Comparison of ENCODE assay signal across 25 cellular contexts in the genomic region with DNA sequence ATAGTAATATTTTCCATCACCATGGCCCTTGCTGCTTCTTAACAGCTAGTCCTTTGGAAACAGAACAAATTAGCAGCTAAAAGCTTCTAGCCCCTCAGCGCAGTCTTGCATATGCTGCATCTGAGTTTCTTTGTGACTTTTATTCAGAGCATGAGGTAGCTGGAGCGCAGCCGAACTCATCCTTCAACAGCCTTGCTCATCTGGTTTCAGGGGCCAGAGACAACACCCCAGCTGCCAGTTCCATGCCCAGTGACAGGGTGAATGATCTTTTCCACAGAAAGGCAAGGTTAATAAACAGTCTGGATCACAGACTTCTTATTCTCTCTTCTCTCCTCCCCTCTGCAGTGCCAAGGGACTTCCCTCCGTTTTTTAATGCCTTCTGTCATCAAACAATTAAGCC.
"Had no signal": no experiment of that assay in that cellular context is flagged by ENCODE, and none has a peak within 500 bp of the region (broad histone marks: within the 10 kb centered on the region; RNA-seq: fewer than 3 reads in every experiment).

No MANE protein-coding gene starts in this region.

- H3K27me3 Mint-ChIP-seq: naive B cell; stimulated activated naive B cell treated with anti-CD40 and anti-IgM and Interleukin-4, amounts not matched to agents 10 μg/mL and 1 μg/mL and 100 μg/mL, for 72 hours had no signal

- H3K9me3 Mint-ChIP-seq: stimulated activated naive B cell treated with anti-CD40 and anti-IgM and Interleukin-4, amounts not matched to agents 10 μg/mL and 1 μg/mL and 100 μg/mL, for 72 hours had no signal

- ATAC-seq: natural killer cell; right cardiac atrium; sciatic nerve; stimulated activated naive B cell treated with anti-CD40 and anti-IgM and Interleukin-4, amounts not matched to agents 10 μg/mL and 1 μg/mL and 100 μg/mL, for 72 hours; stimulated activated naive CD8-positive, alpha-beta T cell treated with anti-CD3 and anti-CD28 coated beads, Interleukin-15, Interleukin-2, amounts not matched to agents 100 U/mL and 50 U/mL, for 24 hours had no signal

- H3K36me3 Mint-ChIP-seq: mesothelial cell of epicardium; naive B cell; natural killer cell; stimulated activated naive B cell treated with anti-CD40 and anti-IgM and Interleukin-4, amounts not matched to agents 10 μg/mL and 1 μg/mL and 100 μg/mL, for 72 hours had no signal

- H3K4me1 ChIP-seq: left ventricle myocardium inferior, prostate gland, testis, thyroid gland, upper lobe of left lung, vagina had no signal

- H3K4me3 ChIP-seq: left ventricle myocardium inferior, lung, ovary, prostate gland, skin epidermis, stomach, testis, thyroid gland, transverse colon, upper lobe of left lung, vagina had no signal

- H3K36me3 ChIP-seq: left ventricle myocardium inferior, ovary, prostate gland, stomach, thyroid gland, transverse colon, upper lobe of left lung, vagina had no signal

- DNase-seq: islet precursor cell; left ventricle myocardium inferior; mesendoderm; naive B cell; natural killer cell; ovary; retina; right cardiac atrium; stimulated activated CD4-positive, alpha-beta T cell treated with anti-CD3 and anti-CD28 coated beads, Interleukin-12 subunit alpha, Interleukin-12 subunit beta, amount 100 ng/mL, for 4 hours; stimulated activated CD4-positive, alpha-beta T cell treated with anti-CD3 and anti-CD28 coated beads, Interleukin-15, amount 100 ng/mL, for 24 hours; stimulated activated CD4-positive, alpha-beta T cell treated with anti-CD3 and anti-CD28 coated beads, Interleukin-2, amount 100 ng/mL, for 24 hours; stimulated activated CD4-positive, alpha-beta T cell treated with anti-CD3 and anti-CD28 coated beads, Interleukin-4, amount 100 ng/mL, for 1 hour; stimulated activated naive B cell treated with anti-CD40 and anti-IgM and Interleukin-4, amounts not matched to agents 10 μg/mL and 1 μg/mL and 100 μg/mL, for 72 hours; stimulated activated naive CD8-positive, alpha-beta T cell treated with anti-CD3 and anti-CD28 coated beads, Interleukin-15, Interleukin-2, amounts not matched to agents 100 U/mL and 50 U/mL, for 24 hours; stomach; testis; thyroid gland; transverse colon; upper lobe of left lung had no signal

- H3K27ac Mint-ChIP-seq: mesothelial cell of epicardium; naive B cell; natural killer cell; stimulated activated naive B cell treated with anti-CD40 and anti-IgM and Interleukin-4, amounts not matched to agents 10 μg/mL and 1 μg/mL and 100 μg/mL, for 72 hours had no signal

- H3K27me3 ChIP-seq: ovary, stomach, testis, thyroid gland, transverse colon, upper lobe of left lung, vagina had no signal

- H3K4me3 Mint-ChIP-seq: mesothelial cell of epicardium; naive B cell; natural killer cell; stimulated activated naive B cell treated with anti-CD40 and anti-IgM and Interleukin-4, amounts not matched to agents 10 μg/mL and 1 μg/mL and 100 μg/mL, for 72 hours had no signal

- H3K9me3 ChIP-seq: left ventricle myocardium inferior, ovary, prostate gland, stomach, testis, thyroid gland, transverse colon, upper lobe of left lung, vagina had no signal

- H3K4me1 Mint-ChIP-seq: naive B cell; natural killer cell; stimulated activated naive B cell treated with anti-CD40 and anti-IgM and Interleukin-4, amounts not matched to agents 10 μg/mL and 1 μg/mL and 100 μg/mL, for 72 hours had no signal

- H3K27ac ChIP-seq: left ventricle myocardium inferior, ovary, prostate gland, skin epidermis, stomach, testis, thyroid gland, transverse colon, upper lobe of left lung, vagina had no signal
